Comparison of ENCODE assay signal across 14 cellular contexts in the genomic region with DNA sequence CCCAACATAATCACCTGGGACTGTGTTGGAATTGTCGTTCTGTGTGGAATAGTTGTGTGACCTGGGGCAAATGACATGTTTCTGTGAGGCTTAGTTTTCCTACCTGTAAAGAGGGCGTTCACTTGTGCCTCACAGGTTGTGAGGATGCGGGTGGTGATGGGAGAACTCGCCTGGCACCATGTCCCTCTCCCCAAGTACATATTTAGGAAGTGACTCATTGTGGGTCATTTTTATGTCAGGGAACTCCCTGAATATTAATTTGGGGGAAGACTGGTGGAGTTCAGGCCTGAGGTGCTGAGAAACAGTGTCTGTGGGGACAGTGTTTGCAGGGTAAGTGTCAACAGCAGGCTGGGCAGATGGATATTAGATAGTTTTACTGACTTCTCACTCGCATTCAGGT.
DNase-seq lines count a peak whose midpoint lies in the region; ATAC-seq and TF ChIP-seq lines count a peak whose summit lies in the region.
"Had no signal": no experiment of that assay in that cellular context is flagged by ENCODE, and none has a peak within 500 bp of the region (broad histone marks: within the 10 kb centered on the region; RNA-seq: fewer than 3 reads in every experiment).

No MANE protein-coding gene starts in this region.

- no peaks in the 10 kb centered on the region for H3K27me3 Mint-ChIP-seq in activated T-cell treated with anti-CD3 and anti-CD28 coated beads, Interleukin-2, amount 50 U/mL, for 4 hours (ENCODE audit: low read depth)

- H3K9me3 Mint-ChIP-seq in activated T-cell treated with anti-CD3 and anti-CD28 coated beads, Interleukin-2, amount 50 U/mL, for 4 hours, result no peaks in the 10 kb centered on the region
- H3K9me3 Mint-ChIP-seq: activated T-helper 1 cell treated with anti-CD3 and anti-CD28 coated beads, Interleukin-12 subunit alpha, Interleukin-12 subunit beta, Interleukin-2, Interleukin-4 antibody, amounts not matched to agents 30 ng/mL and 10 ng/mL and 1 ng/mL, durations not matched to agents 14 hours and 24 hours and 36 hours had no signal

- H3K27me3 ChIP-seq in ACC112 (ENCODE audit: insufficient read depth, low read length) (no peaks in the 10 kb centered on the region), RWPE2 (ENCODE audit: insufficient read depth, poor library complexity, severe bottlenecking) (no peaks in the 10 kb centered on the region)

- H3K4me3 ChIP-seq in ACC112 (ENCODE audit: low read depth, low read length) (no peak overlapping the region), RWPE2 (ENCODE audit: severe bottlenecking) (no peak overlapping the region), fibroblast of mammary gland (ENCODE audit: control insufficient read depth, low read depth, low read length) (no peak overlapping the region)

- peak; percentile 67 for ATAC-seq in GM18502 (IDR thresholded peaks at IDR 0.05; ENCODE audit: poor library complexity, unreplicated experiment)
- ATAC-seq in RWPE2 (ENCODE audit: low read depth), result peak; percentile 64
- ATAC-seq in GM18867 (IDR thresholded peaks at IDR 0.05; ENCODE audit: unreplicated experiment), result no peak
- no peak for ATAC-seq in activated T-cell treated with anti-CD3 and anti-CD28 coated beads, Interleukin-2, amount 50 U/mL, for 4 hours

- no peak for DNase-seq in RWPE2 (ENCODE audit: low spot score)
- peak; percentile 31 for DNase-seq in fibroblast of mammary gland (ENCODE audit: low read depth)
- DNase-seq in NAMALWA (ENCODE audit: low spot score), result no peak
- no peak for DNase-seq in activated T-cell treated with anti-CD3 and anti-CD28 coated beads, Interleukin-2, amount 50 U/mL, for 4 hours
- no peak for DNase-seq in stimulated activated CD4-positive, alpha-beta T cell treated with anti-CD3 and anti-CD28 coated beads, Interleukin-2, amount 100 ng/mL, for 48 hours
- DNase-seq: cerebellar nuclear complex, NCI-H510A treated with DMSO at 0.1 percent for 48 hours, SIG-M5, small intestine, WERI-Rb-1 had no signal

- H3K27ac ChIP-seq in ACC112 (ENCODE audit: low read depth, low read length) (peak overlapping the region; percentile 16; the same call in 1 of the 2 replicates), RWPE2 (ENCODE audit: poor library complexity, severe bottlenecking) (no peak overlapping the region)
- H3K27ac ChIP-seq: WERI-Rb-1 had no signal

- H3K9me3 ChIP-seq in RWPE2 (ENCODE audit: severe bottlenecking), result no peaks in the 10 kb centered on the region

- H3K4me1 ChIP-seq in ACC112 (ENCODE audit: control insufficient read depth, insufficient read depth, low read length, unreplicated experiment) (peaks cover 13% of the 10 kb centered on the region), RWPE2 (ENCODE audit: insufficient read depth, poor library complexity, severe bottlenecking) (peaks cover 7% of the 10 kb centered on the region)

- H3K36me3 ChIP-seq in ACC112 (ENCODE audit: insufficient read depth, low read length), result no peaks in the 10 kb centered on the region
- no peaks in the 10 kb centered on the region for H3K36me3 ChIP-seq in RWPE2 (ENCODE audit: low read depth)
- H3K36me3 ChIP-seq: WERI-Rb-1 had no signal

- TF ChIP-seq CTCF in RWPE2 (IDR thresholded peaks at IDR 0.05; ENCODE audit: poor library complexity, severe bottlenecking) (no peak), fibroblast of mammary gland (conservative IDR thresholded peaks at IDR 0.05; ENCODE audit: control insufficient read depth, insufficient read depth, low read depth, low read length) (no peak)

- no peaks in the 10 kb centered on the region for H3K79me2 ChIP-seq in ACC112 (ENCODE audit: control insufficient read depth, insufficient read depth, low read length, unreplicated experiment)

- no peak overlapping the region for H3K4me3 Mint-ChIP-seq in activated T-cell treated with anti-CD3 and anti-CD28 coated beads, Interleukin-2, amount 50 U/mL, for 4 hours
- H3K4me3 Mint-ChIP-seq: activated T-helper 1 cell treated with anti-CD3 and anti-CD28 coated beads, Interleukin-12 subunit alpha, Interleukin-12 subunit beta, Interleukin-2, Interleukin-4 antibody, amounts not matched to agents 30 ng/mL and 10 ng/mL and 1 ng/mL, durations not matched to agents 14 hours and 24 hours and 36 hours had no signal

- no peak overlapping the region for H2AFZ ChIP-seq in ACC112 (ENCODE audit: low read length, unreplicated experiment)

- H3K4me1 Mint-ChIP-seq in activated T-cell treated with anti-CD3 and anti-CD28 coated beads, Interleukin-2, amount 50 U/mL, for 4 hours (ENCODE audit: low read depth), result peaks cover 20% of the 10 kb centered on the region

- peaks cover 4% of the 10 kb centered on the region for H3K36me3 Mint-ChIP-seq in activated T-cell treated with anti-CD3 and anti-CD28 coated beads, Interleukin-2, amount 50 U/mL, for 4 hours (ENCODE audit: insufficient read depth)

Comparison
In these comparisons a context has a peak if more than half of its experiments do, and no peak if none do; other contexts are left out.
1. ATAC-seq: peak in GM18502 (single experiment) and RWPE2 (single experiment); none in GM18867 (single experiment) and activated T-cell treated with anti-CD3 and anti-CD28 coated beads, Interleukin-2, amount 50 U/mL, for 4 hours (0 of 2).